Comparison of ENCODE assay signal across 10 cellular contexts in the genomic region with DNA sequence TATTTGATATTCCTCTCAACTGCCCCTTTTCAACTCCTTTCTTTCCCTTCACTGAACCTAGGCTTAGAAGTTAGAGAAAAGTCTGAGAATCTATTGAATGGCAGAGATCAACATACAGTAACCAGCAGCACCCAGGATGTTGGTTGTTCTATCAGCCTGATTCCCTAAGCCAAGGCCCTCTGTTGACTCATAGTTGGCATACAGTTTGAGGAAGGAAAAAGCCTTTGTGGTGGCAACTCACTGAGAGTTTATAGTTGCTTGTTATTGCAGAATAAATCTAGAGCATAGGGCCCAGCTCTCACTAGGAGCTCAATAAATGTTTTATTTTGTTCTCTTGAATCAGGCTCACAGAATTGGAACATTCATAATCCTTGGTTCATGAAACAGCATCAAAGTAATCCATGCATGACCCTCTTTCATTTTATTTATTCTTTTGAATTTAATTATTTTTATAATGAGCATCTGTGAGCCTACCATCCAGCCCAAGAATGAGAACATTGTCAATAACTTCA.
DNase-seq lines count a peak whose midpoint lies in the region; ATAC-seq and FAIRE-seq lines count a peak whose summit lies in the region.
"Had no signal": no experiment of that assay in that cellular context is flagged by ENCODE, and none has a peak within 500 bp of the region (broad histone marks: within the 10 kb centered on the region; RNA-seq: fewer than 3 reads in every experiment).

No MANE protein-coding gene starts in this region.

- H3K4me1 ChIP-seq in naive thymus-derived CD4-positive, alpha-beta T cell (ENCODE audit: control insufficient read depth in 2 of 2, insufficient read depth in 2 of 2, low read length in 2 of 2): no peaks in the 10 kb centered on the region

- H3K4me3 Mint-ChIP-seq in naive thymus-derived CD4-positive, alpha-beta T cell: no peak overlapping the region

- ATAC-seq in naive thymus-derived CD4-positive, alpha-beta T cell: peak; percentile 67
- no peak for ATAC-seq in HG03025 (IDR thresholded peaks at IDR 0.05; ENCODE audit: low FRiP score, unreplicated experiment)
- no peak for ATAC-seq in HG03460 (IDR thresholded peaks at IDR 0.05; ENCODE audit: unreplicated experiment)
- ATAC-seq in GM21717 (IDR thresholded peaks at IDR 0.05; ENCODE audit: unreplicated experiment): no peak

- H3K9me3 Mint-ChIP-seq in naive thymus-derived CD4-positive, alpha-beta T cell: peaks cover 0 to 5% (median 0%) of the 10 kb centered on the region in 11 donors

- H3K27ac Mint-ChIP-seq in naive thymus-derived CD4-positive, alpha-beta T cell: no peak overlapping the region

- POLR2A ChIA-PET in naive thymus-derived CD4-positive, alpha-beta T cell (lab: Charles Lee): no interaction called here

- FAIRE-seq in colon (lab: Jason Lieb, UNC): peak; percentile 5
- FAIRE-seq: astrocyte had no signal

- DNase-seq in GM03348 (ENCODE audit: low spot score) (peak; percentile 34), NCI-H748 (lab: John Stamatoyannopoulos, UW; ENCODE audit: unreplicated experiment) (peak; percentile 73), NCI-H510A (lab: John Stamatoyannopoulos, UW) (no peak)
- no peak for DNase-seq in naive thymus-derived CD4-positive, alpha-beta T cell
- DNase-seq: NCI-H446 had no signal

- CTCF ChIA-PET in naive thymus-derived CD4-positive, alpha-beta T cell (lab: Charles Lee): no interaction called here

- H3K36me3 Mint-ChIP-seq in naive thymus-derived CD4-positive, alpha-beta T cell: no peaks in the 10 kb centered on the region

- H3K27me3 ChIP-seq in naive thymus-derived CD4-positive, alpha-beta T cell (ENCODE audit: control insufficient read depth in 2 of 2, insufficient read depth in 2 of 2, low read length in 2 of 2): peaks cover 0 to 4% of the 10 kb centered on the region in 2 donors

- no peaks in the 10 kb centered on the region for H3K4me1 Mint-ChIP-seq in naive thymus-derived CD4-positive, alpha-beta T cell

- H3K27me3 Mint-ChIP-seq in naive thymus-derived CD4-positive, alpha-beta T cell: peaks cover 0 to 9% (median 6%) of the 10 kb centered on the region in 5 donors

- no peak overlapping the region for H3K4me3 ChIP-seq in naive thymus-derived CD4-positive, alpha-beta T cell (ENCODE audit: low read length)

- intact Hi-C loops in naive thymus-derived CD4-positive, alpha-beta T cell (cut with micrococcal nuclease): no loop called here

- H3K27ac ChIP-seq in naive thymus-derived CD4-positive, alpha-beta T cell (ENCODE audit: low read depth, low read length): no peak overlapping the region

- no peaks in the 10 kb centered on the region for H3K36me3 ChIP-seq in naive thymus-derived CD4-positive, alpha-beta T cell (ENCODE audit: control insufficient read depth in 2 of 3, insufficient read depth in 3 of 3, low read length in 3 of 3)

- no peaks in the 10 kb centered on the region for H3K9me3 ChIP-seq in naive thymus-derived CD4-positive, alpha-beta T cell (ENCODE audit: control insufficient read depth in 2 of 3, low read length in 3 of 3)

Comparison
In these comparisons a context has a peak if more than half of its experiments do, and no peak if none do; other contexts are left out.
1. DNase-seq: peak in GM03348 (single experiment) and NCI-H748 (single experiment); none in naive thymus-derived CD4-positive, alpha-beta T cell (0 of 9) and NCI-H510A (single experiment).